In genomic region chr12:123119808-123120207, GRCh38 we compare ENCODE assay signal across 1 cellular context.
TF ChIP-seq lines count a peak whose summit lies in the region.

No MANE protein-coding gene starts in this region.

TF ChIP-seq in GM12878, 131 proteins besides CTCF, POLR2A, EP300 and RAD21 (continued from another document):
- no peak for TF ChIP-seq BCL3 (IDR thresholded peaks at IDR 0.05; ENCODE audit: borderline replicate concordance, insufficient read depth, low read depth, low read length, poor library complexity, severe bottlenecking)
- peak; percentile 43; the same call in 1 of the 2 replicates for TF ChIP-seq NR2F1 (conservative IDR thresholded peaks at IDR 0.05)
- peak; percentile 91 for TF ChIP-seq TCF12 (IDR thresholded peaks at IDR 0.05; ENCODE audit: low read depth, low read length)
- TF ChIP-seq IKZF2 (IDR thresholded peaks at IDR 0.05) = 0 out of 4 replicates have a peak, but pooled peaks of 1 of the 2 experiments have one; percentile 4
- TF ChIP-seq YY1 (IDR thresholded peaks at IDR 0.05; ENCODE audit: low read depth, low read length) = 0 out of 2 replicates have a peak, but pooled peaks have one; percentile 22
- no peak for TF ChIP-seq TAF1 (IDR thresholded peaks at IDR 0.05; ENCODE audit: borderline replicate concordance, low read depth, low read length)
- peak; percentile 91 for TF ChIP-seq TCF3 (IDR thresholded peaks at IDR 0.05; ENCODE audit: borderline replicate concordance, insufficient read depth, low read depth, low read length)
- TF ChIP-seq PBX3 (IDR thresholded peaks at IDR 0.05; ENCODE audit: insufficient replicate concordance, low read depth, low read length) = no peak
- TF ChIP-seq MTA3 (IDR thresholded peaks at IDR 0.05; ENCODE audit: borderline replicate concordance, low read length) = no peak
- TF ChIP-seq WRNIP1 (IDR thresholded peaks at IDR 0.05; ENCODE audit: borderline replicate concordance, low read depth, low read length) = no peak
- TF ChIP-seq RAD51 (IDR thresholded peaks at IDR 0.05) = peak; percentile 49; the same call in 1 of the 2 replicates
- peak; percentile 93 for TF ChIP-seq RFX5 (IDR thresholded peaks at IDR 0.05; ENCODE audit: low read depth, low read length)
- TF ChIP-seq HDGF (IDR thresholded peaks at IDR 0.05) = no peak
- no peak for TF ChIP-seq SREBF1 (IDR thresholded peaks at IDR 0.05; ENCODE audit: low read length)
- no peak for TF ChIP-seq RELA (IDR thresholded peaks at IDR 0.05; ENCODE audit: borderline replicate concordance, partially characterized antibody)
- no peak for TF ChIP-seq GATAD2B (conservative IDR thresholded peaks at IDR 0.05; ENCODE audit: low read depth)
- peak; percentile 41; the same call in 1 of the 2 replicates for TF ChIP-seq DPF2 (IDR thresholded peaks at IDR 0.05)
- TF ChIP-seq BCLAF1 (IDR thresholded peaks at IDR 0.05) = no peak
- peak; percentile 79 for TF ChIP-seq JUNB (IDR thresholded peaks at IDR 0.05)
TF ChIP-seq in GM12878: peak in this region for 16.
